ENCODE assay signal across 13 cellular contexts in the genomic region with DNA sequence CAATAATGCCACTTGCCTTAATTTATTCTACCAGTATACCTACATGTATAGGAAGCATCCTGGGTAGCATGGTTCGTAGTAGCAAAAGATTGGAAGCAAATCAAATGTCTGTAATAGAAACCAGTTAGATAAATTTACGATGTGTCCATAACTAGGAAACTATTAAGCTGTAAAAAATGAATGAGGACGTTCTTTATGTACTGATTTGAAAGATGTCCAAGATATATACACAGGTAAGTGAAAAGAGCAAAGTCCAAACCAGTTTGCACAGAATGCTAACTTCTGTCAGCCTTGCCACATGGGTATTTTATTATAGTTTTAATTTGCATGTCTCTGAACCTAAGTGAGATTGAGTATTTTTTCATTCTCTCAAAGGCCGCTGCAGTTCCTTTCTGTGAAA.
"Had no signal": no experiment of that assay in that cellular context is flagged by ENCODE, and none has a peak within 500 bp of the region (broad histone marks: within the 10 kb centered on the region; RNA-seq: fewer than 3 reads in every experiment).

No MANE protein-coding gene starts in this region.

- ATAC-seq: left lobe of liver; stimulated activated effector memory CD8-positive, alpha-beta T cell treated with anti-CD3 and anti-CD28 coated beads, Interleukin-12 subunit alpha, Interleukin-12 subunit beta, amount 100 ng/mL, for 72 hours had no signal

- DNase-seq: activated CD4-positive, alpha-beta memory T cell treated with anti-CD3 and anti-CD28 coated beads for 36 hours; activated gamma-delta T cell; activated T-cell treated with anti-CD3 and anti-CD28 coated beads, Interleukin-2, amount 50 U/mL, for 48 hours; amygdala; esophagus squamous epithelium; mesenchymal stem cell; posterior cingulate gyrus had no signal

- H3K9me3 ChIP-seq: esophagus squamous epithelium had no signal

- H3K27me3 ChIP-seq: esophagus squamous epithelium, right atrium auricular region, tibial nerve had no signal

- H3K4me3 ChIP-seq: esophagus squamous epithelium, right atrium auricular region, smooth muscle cell, tibial nerve had no signal

- H3K36me3 ChIP-seq: esophagus squamous epithelium, right atrium auricular region, tibial nerve had no signal

- FAIRE-seq: islet of Langerhans had no signal
